Comparison of ENCODE assay signal across 18 cellular contexts in genomic region chr2:239552213-239552926, GRCh38.
DNase-seq lines count a peak whose midpoint lies in the region; ATAC-seq and TF ChIP-seq lines count a peak whose summit lies in the region.
"Had no signal": no experiment of that assay in that cellular context is flagged by ENCODE, and none has a peak within 500 bp of the region (broad histone marks: within the 10 kb centered on the region; RNA-seq: fewer than 3 reads in every experiment).

No MANE protein-coding gene starts in this region.

- H3K27me3 ChIP-seq in left ventricle myocardium inferior (ENCODE audit: low read depth) (peaks cover 70% of the 10 kb centered on the region), RWPE2 (ENCODE audit: insufficient read depth, poor library complexity, severe bottlenecking) (no peaks in the 10 kb centered on the region), sigmoid colon (no peaks in the 10 kb centered on the region), uterus (no peaks in the 10 kb centered on the region)

- ATAC-seq in Right ventricle myocardium inferior, result no peak
- no peak for ATAC-seq in RWPE2 (ENCODE audit: low read depth)
- ATAC-seq: HCT116, HepG2 had no signal

- H3K36me3 ChIP-seq in left ventricle myocardium inferior (no peaks in the 10 kb centered on the region), HEK293 (ENCODE audit: control insufficient read depth in 2 of 2, insufficient read depth in 1 of 2, low read length in 2 of 2) (no peaks in the 10 kb centered on the region), RWPE2 (ENCODE audit: low read depth) (no peaks in the 10 kb centered on the region), sigmoid colon (no peaks in the 10 kb centered on the region), uterus (no peaks in the 10 kb centered on the region)
- H3K36me3 ChIP-seq: BE2C had no signal

- no peaks in the 10 kb centered on the region for H3K9me3 ChIP-seq in left ventricle myocardium inferior (replicated peaks)
- H3K9me3 ChIP-seq in HEK293 (ENCODE audit: control insufficient read depth, insufficient read depth, low read depth, low read length), result no peaks in the 10 kb centered on the region
- H3K9me3 ChIP-seq in RWPE2 (ENCODE audit: severe bottlenecking), result no peaks in the 10 kb centered on the region
- no peaks in the 10 kb centered on the region for H3K9me3 ChIP-seq in sigmoid colon
- H3K9me3 ChIP-seq in uterus, result no peaks in the 10 kb centered on the region
- H3K9me3 ChIP-seq: BE2C, Caco-2 had no signal

- intact Hi-C loops in Right ventricle myocardium inferior (cut with DNase I) (no loop called here), left ventricle myocardium inferior (cut with micrococcal nuclease) (no loop called here), sigmoid colon (cut with DNase I) (no loop called here), lower leg skin (cut with DNase I; ENCODE audit: low total_unique reads) (no loop called here), uterus (cut with DNase I; ENCODE audit: low total_unique reads) (no loop called here)

- H3K27ac ChIP-seq in left ventricle myocardium inferior (replicated peaks) (no peak overlapping the region), HEK293 (ENCODE audit: extremely low read depth, low read depth, low read length) (no peak overlapping the region), RWPE2 (ENCODE audit: poor library complexity, severe bottlenecking) (no peak overlapping the region), sigmoid colon (no peak overlapping the region), uterus (no peak overlapping the region)

- TF ChIP-seq POLR2A in sigmoid colon (IDR thresholded peaks at IDR 0.05) (no peak), lower leg skin (IDR thresholded peaks at IDR 0.05) (no peak), uterus (IDR thresholded peaks at IDR 0.05) (no peak)

- DNase-seq in Right ventricle myocardium inferior (ENCODE audit: missing footprints), result peak; percentile 50
- DNase-seq in left ventricle myocardium inferior, result no peak
- peak; percentile 36 for DNase-seq in RWPE2 (ENCODE audit: low spot score)
- DNase-seq in sigmoid colon, result peak; percentile 51
- no peak for DNase-seq in lower leg skin (ENCODE audit: low spot score in 2 of 2)
- DNase-seq in uterus, result no peak
- no peak for DNase-seq in GM10248 (ENCODE audit: extremely low spot score)
- DNase-seq: ACHN; BE2C; C1 segment of cervical spinal cord; Caco-2; CD4-positive, CD25-positive, alpha-beta regulatory T cell; GDM1; GOT3; H7 had no signal

- POLR2A ChIA-PET in HEK293 (lab: Yijun Ruan, JAX) (no interaction called here), GM10248 (lab: Yijun Ruan, JAX) (no interaction called here)

- TF ChIP-seq CTCF in left ventricle myocardium inferior (IDR thresholded peaks at IDR 0.05; ENCODE audit: borderline replicate concordance) (no peak), HEK293 (tag by site-specific recombination; IDR thresholded peaks at IDR 0.05) (no peak), RWPE2 (IDR thresholded peaks at IDR 0.05; ENCODE audit: poor library complexity, severe bottlenecking) (no peak), sigmoid colon (IDR thresholded peaks at IDR 0.05) (no peak), lower leg skin (IDR thresholded peaks at IDR 0.05) (no peak), uterus (IDR thresholded peaks at IDR 0.05) (no peak), GM10248 (IDR thresholded peaks at IDR 0.05; ENCODE audit: control extremely low read depth, extremely low read depth, low read depth, missing control alignments) (no peak)

- CTCF ChIA-PET in HEK293 (lab: Yijun Ruan, JAX) (no interaction called here), GM10248 (lab: Yijun Ruan, JAX) (interaction anchor here (1.2 kb wide), 1 partner anchor 45 kb away, joined by 3 read pairs; no protein-coding TSS in a partner anchor)

- no peak for TF ChIP-seq EP300 in sigmoid colon (IDR thresholded peaks at IDR 0.05)

- 82 to 84% methylated on average over 16 of the region's 16 CpGs for WGBS in sigmoid colon, 2 donors
- WGBS in lower leg skin, 2 donors, result 83 to 86% methylated on average over 16 of the region's 16 CpGs

- H3K4me3 ChIP-seq in left ventricle myocardium inferior (no peak overlapping the region), HEK293 (ENCODE audit: low read depth, low read length) (no peak overlapping the region), RWPE2 (ENCODE audit: severe bottlenecking) (no peak overlapping the region), sigmoid colon (no peak overlapping the region), lower leg skin (ENCODE audit: low read depth, poor library complexity, severe bottlenecking) (no peak overlapping the region), uterus (no peak overlapping the region)

- H3K4me1 ChIP-seq in left ventricle myocardium inferior, result no peaks in the 10 kb centered on the region
- peaks cover 4% of the 10 kb centered on the region; the same call in 1 of the 2 replicates for H3K4me1 ChIP-seq in HEK293 (ENCODE audit: control insufficient read depth, insufficient read depth, low read length)
- peaks cover 4% of the 10 kb centered on the region for H3K4me1 ChIP-seq in RWPE2 (ENCODE audit: insufficient read depth, poor library complexity, severe bottlenecking)
- no peaks in the 10 kb centered on the region for H3K4me1 ChIP-seq in sigmoid colon
- H3K4me1 ChIP-seq in uterus, result no peaks in the 10 kb centered on the region
- H3K4me1 ChIP-seq: BE2C, Caco-2 had no signal

TF ChIP-seq in HEK293, 187 proteins besides CTCF, POLR2A, EP300 and RAD21:
- TF ChIP-seq ZNF398 (tag by site-specific recombination; IDR thresholded peaks at IDR 0.05), result no peak
- TF ChIP-seq GLIS1 (tag by site-specific recombination; IDR thresholded peaks at IDR 0.05), result peak; percentile 89

Comparison
In these comparisons a context has a peak if more than half of its experiments do, and no peak if none do; other contexts are left out.
1. DNase-seq: peak in Right ventricle myocardium inferior (single experiment), RWPE2 (single experiment) and sigmoid colon (single experiment); none in left ventricle myocardium inferior (single experiment), lower leg skin (0 of 2), uterus (0 of 2) and GM10248 (single experiment).